16 cellular contexts compared by ENCODE assay signal in genomic region chr22:24026733-24027132, GRCh38.
"Had no signal": no experiment of that assay in that cellular context is flagged by ENCODE, and none has a peak within 500 bp of the region (broad histone marks: within the 10 kb centered on the region; RNA-seq: fewer than 3 reads in every experiment).

No MANE protein-coding gene starts in this region.

- ATAC-seq: left cardiac atrium; lower lobe of right lung; natural killer cell treated with Interleukin-12 subunit alpha and Interleukin-12 subunit beta and Interleukin-15 and Interleukin-18, amount 100 ng/mL, for 72 hours had no signal

- DNase-seq: effector CD4-positive, alpha-beta T cell; endodermal cell; foreskin melanocyte; head of caudate nucleus; kidney; left cardiac atrium; left ventricle myocardium inferior; lower lobe of right lung; mesenchymal stem cell; midbrain; occipital lobe; sigmoid colon; stimulated activated CD4-positive, alpha-beta T cell treated with anti-CD3 and anti-CD28 coated beads, Interleukin-12 subunit alpha, Interleukin-12 subunit beta, amount 100 ng/mL, for 4 hours; stimulated activated naive CD4-positive, alpha-beta T cell treated with Interleukin-2 at 50 U/mL for 16 hours had no signal

- H3K27me3 Mint-ChIP-seq: natural killer cell treated with Interleukin-12 subunit alpha and Interleukin-12 subunit beta and Interleukin-15 and Interleukin-18, amount 100 ng/mL, for 72 hours; type B pancreatic cell had no signal

- H3K27ac Mint-ChIP-seq: endodermal cell; natural killer cell treated with Interleukin-12 subunit alpha and Interleukin-12 subunit beta and Interleukin-15 and Interleukin-18, amount 100 ng/mL, for 72 hours; type B pancreatic cell had no signal

- H3K36me3 Mint-ChIP-seq: natural killer cell treated with Interleukin-12 subunit alpha and Interleukin-12 subunit beta and Interleukin-15 and Interleukin-18, amount 100 ng/mL, for 72 hours had no signal

- H3K4me3 Mint-ChIP-seq: endodermal cell; natural killer cell treated with Interleukin-12 subunit alpha and Interleukin-12 subunit beta and Interleukin-15 and Interleukin-18, amount 100 ng/mL, for 72 hours; type B pancreatic cell had no signal

- H3K9me3 Mint-ChIP-seq: endodermal cell; natural killer cell treated with Interleukin-12 subunit alpha and Interleukin-12 subunit beta and Interleukin-15 and Interleukin-18, amount 100 ng/mL, for 72 hours; type B pancreatic cell had no signal
